10 cellular contexts compared by ENCODE assay signal in genomic region chr9:136760834-136761544, GRCh38. TPM values are rescaled to one million over a fixed set of nuclear protein-coding genes. Genes with fewer than 3 reads are reported as not detected.
DNase-seq lines count a peak whose midpoint lies in the region; ATAC-seq and TF ChIP-seq lines count a peak whose summit lies in the region.
"Not testable (repeated sequence)": the region's sequence is repeated elsewhere in the genome, so short reads cannot be mapped to it uniquely, and the experiment has no call there.
"Had no signal": no experiment of that assay in that cellular context is flagged by ENCODE, and none has a peak within 500 bp of the region (broad histone marks: within the 10 kb centered on the region; RNA-seq: fewer than 3 reads in every experiment).

No MANE protein-coding gene starts in this region.

- POLR2A ChIA-PET in A673 (lab: Charles Lee; ENCODE audit: low non-redundant PET) = not testable (repeated sequence)
- POLR2A ChIA-PET in activated B cell treated with CpG ODN at 0.5 μM for 24 hours (lab: Charles Lee) = interaction anchor here (0.6 to 9.1 kb wide), 3 partner anchors 33 to 274 kb away, joined by 3 to 132 read pairs (median 4); partner anchors contain the start of gene RABL6

- TF ChIP-seq CTCF in A673 (conservative IDR thresholded peaks at IDR 0.05; ENCODE audit: low read depth, low read length) (peak; percentile 81), prostate gland (IDR thresholded peaks at IDR 0.05) (peak in 3 of 4 experiments; percentile 18 to 51 (median 36))
- not testable (repeated sequence) for TF ChIP-seq CTCF in activated B cell treated with CpG ODN at 0.5 μM for 24 hours (IDR thresholded peaks at IDR 0.05)

- H3K36me3 Mint-ChIP-seq in activated B cell treated with CpG ODN at 0.5 μM for 24 hours (ENCODE audit: low read depth) = not testable (repeated sequence)

- H3K4me1 Mint-ChIP-seq in activated B cell treated with CpG ODN at 0.5 μM for 24 hours = peaks cover 64% of the 10 kb centered on the region

- peak overlapping the region; percentile 59 for H3K27ac Mint-ChIP-seq in activated B cell treated with CpG ODN at 0.5 μM for 24 hours

- peak overlapping the region; percentile 52 for H3K4me3 Mint-ChIP-seq in activated B cell treated with CpG ODN at 0.5 μM for 24 hours

- H3K27ac ChIP-seq in A673 (ENCODE audit: low read depth, low read length, poor library complexity, severe bottlenecking); prostate gland: not testable (repeated sequence)

- not testable (repeated sequence) for H3K27me3 ChIP-seq in A673 (replicated peaks; ENCODE audit: insufficient read depth, low read depth, low read length, poor library complexity); prostate gland (replicated peaks; ENCODE audit: insufficient read depth)

- not testable (repeated sequence) for H3K9me3 ChIP-seq in A673 (ENCODE audit: low read depth, low read length, poor library complexity, severe bottlenecking); prostate gland

- CTCF ChIA-PET in A673 (lab: Charles Lee) = interaction anchor here (0.6 to 0.9 kb wide), 2 partner anchors 11 to 232 kb away, joined by 3 read pairs; no protein-coding TSS in a partner anchor
- CTCF ChIA-PET in activated B cell treated with CpG ODN at 0.5 μM for 24 hours (lab: Charles Lee) = interaction anchor here (1.0 to 1.3 kb wide), 4 partner anchors 11 to 33 kb away, joined by 3 read pairs; no protein-coding TSS in a partner anchor

- peak; percentile 81 for DNase-seq in A673 (ENCODE audit: low spot score)
- DNase-seq in GM03348 (ENCODE audit: low spot score) = peak; percentile 83
- DNase-seq in KBM-7 = peak; percentile 70
- peak; percentile 63 for DNase-seq in NOMO-1 treated with DMSO at 0.1 percent for 48 hours (lab: John Stamatoyannopoulos, UW; ENCODE audit: unreplicated experiment)
- not testable (repeated sequence) for DNase-seq in activated B cell treated with CpG ODN at 0.5 μM for 24 hours
- peak; percentile 81 for DNase-seq in dermis blood vessel endothelial cell
- peak; percentile 93 for DNase-seq in islet precursor cell
- peak; percentile 36 for DNase-seq in prostate gland (ENCODE audit: low spot score)

- not testable (repeated sequence) for ATAC-seq in activated B cell treated with CpG ODN at 0.5 μM for 24 hours (ENCODE audit: low read depth)

- H3K4me3 ChIP-seq in A673 (ENCODE audit: low read depth, low read length, poor library complexity, severe bottlenecking); prostate gland: not testable (repeated sequence)

- H3K4me1 ChIP-seq in A673 (ENCODE audit: insufficient read depth, low read length, poor library complexity, severe bottlenecking); prostate gland (replicated peaks): not testable (repeated sequence)

- intact Hi-C loops in A673 (cut with micrococcal nuclease; ENCODE audit: unreplicated experiment); activated B cell treated with CpG ODN at 0.5 μM for 24 hours (cut with micrococcal nuclease); prostate gland (cut with DNase I): not testable (repeated sequence)

- not testable (repeated sequence) for TF ChIP-seq POLR2A in prostate gland (IDR thresholded peaks at IDR 0.05)

- not testable (repeated sequence) for H3K36me3 ChIP-seq in A673 (ENCODE audit: insufficient read depth, low read length, poor library complexity, severe bottlenecking); prostate gland

- WGBS in prostate gland = 44% methylated on average over 22 of the region's 22 CpGs

- H3K9me3 Mint-ChIP-seq in activated B cell treated with CpG ODN at 0.5 μM for 24 hours = not testable (repeated sequence)

- in situ Hi-C loops in KBM-7 (cut with MboI; ENCODE audit: low pct_unique_long_range_greater_than_20kb, low sequenced_read_pairs) = not testable (repeated sequence)

- not testable (repeated sequence) for BruUV-seq in A673 (replicated peaks; lab: Mats Ljungman, UMichigan)

- not testable (repeated sequence) for H3K27me3 Mint-ChIP-seq in activated B cell treated with CpG ODN at 0.5 μM for 24 hours

RNA-seq across cellular contexts. Expression of gene LCN8, which starts 2.9 kb away (rescaled TPM):
- total RNA-seq in A673 (2021) (not detected in 2 replicates), activated B cell treated with CpG ODN at 0.5 μM for 24 hours (5.3 and 6.9 TPM in 2 replicates), dermis blood vessel endothelial cell (not detected in 2 replicates), prostate gland (not detected)
- total RNA-seq: CD4-positive, alpha-beta T cell had no signal

RNA-seq across cellular contexts. Expression of gene LCN15, which starts 3.3 kb away (rescaled TPM):
- not detected in 2 replicates for total RNA-seq in A673 (2021)
- not detected in 2 replicates for total RNA-seq in activated B cell treated with CpG ODN at 0.5 μM for 24 hours
- 0.05 TPM in 1 of 2 replicates, not detected in the other for total RNA-seq in dermis blood vessel endothelial cell
- total RNA-seq in prostate gland = under 1 TPM in 1 of 2 donors, not detected in 1; 0.40 TPM
- total RNA-seq: CD4-positive, alpha-beta T cell; naive thymus-derived CD8-positive, alpha-beta T cell had no signal

RNA-seq across cellular contexts. Expression of gene LCN6, which starts 12.7 kb away (rescaled TPM):
- total RNA-seq in A673 (2021) = not detected in 2 replicates
- not detected in 2 replicates for total RNA-seq in activated B cell treated with CpG ODN at 0.5 μM for 24 hours
- total RNA-seq in dermis blood vessel endothelial cell = 0.68 TPM in 1 of 2 replicates, not detected in the other
- 10 to 100 TPM in 1 of 2 donors, 1 to 10 TPM in 1; 7.8 to 16.2 TPM for total RNA-seq in prostate gland
- total RNA-seq: CD4-positive, alpha-beta T cell; naive thymus-derived CD8-positive, alpha-beta T cell had no signal

RNA-seq across cellular contexts. Expression of gene LCN10, which starts 18.2 kb away (rescaled TPM):
- total RNA-seq in A673 (2021) (0.15 and 0.35 TPM in 2 replicates), activated B cell treated with CpG ODN at 0.5 μM for 24 hours (13.7 and 15.9 TPM in 2 replicates), dermis blood vessel endothelial cell (0.05 TPM in 1 of 2 replicates, not detected in the other), prostate gland (10 to 100 TPM in 1 of 2 donors, 1 to 10 TPM in 1; 3.9 to 14.8 TPM)
- total RNA-seq: CD4-positive, alpha-beta T cell had no signal

RNA-seq across cellular contexts. Expression of gene TMEM141, which starts 30.2 kb away (rescaled TPM):
- total RNA-seq in A673 (2021) (32.7 and 39.5 TPM in 2 replicates), activated B cell treated with CpG ODN at 0.5 μM for 24 hours (34.9 and 35.8 TPM in 2 replicates), dermis blood vessel endothelial cell (47.9 and 98.5 TPM in 2 replicates), prostate gland (100 to 1,000 TPM; 181 to 335 TPM)
